In genomic region chr19:52962394-52963228, GRCh38 we compare ENCODE assay signal across 8 cellular contexts. TPM values are rescaled to one million over a fixed set of nuclear protein-coding genes. Genes with fewer than 3 reads are reported as not detected.
A peak's percentile ranks its signal among the peaks of the same experiment; 100 is the strongest.
DNase-seq lines count a peak whose midpoint lies in the region; ATAC-seq, FAIRE-seq and TF ChIP-seq lines count a peak whose summit lies in the region.

ZNF816 (minus strand) TSS chr19:52962881; CDS start chr19:52956089, 6,792 bp downstream.

- H3K9me3 ChIP-seq in SJCRH30 (replicated peaks) (0 out of 2 replicates have a peak, but pooled peaks cover 2% of the 10 kb centered on the region), gastroesophageal sphincter (peaks cover 0 to 31% (median 0%) of the 10 kb centered on the region in 3 donors), neutrophil (peaks cover 8% of the 10 kb centered on the region), subcutaneous abdominal adipose tissue (ENCODE audit: control insufficient read depth in 5 of 5, low read length in 5 of 5) (peaks cover 0 to 23% (median 4%) of the 10 kb centered on the region in 5 donors)

- peak; percentile 96 for DNase-seq in ELR (ENCODE audit: low read depth)
- DNase-seq in H54 (ENCODE audit: insufficient read length, low spot score): peak; percentile 98
- DNase-seq in M059J (ENCODE audit: low read depth): peak; percentile 95
- peak; percentile 97 for DNase-seq in SJCRH30
- DNase-seq in activated naive CD4-positive, alpha-beta T cell treated with Interleukin-2 at 50 U/mL for 16 hours: peak; percentile 100

- no peak for FAIRE-seq in H54 (lab: Jason Lieb, UNC)

- peak within 1 kb of the TSS; percentile 56 to 80 (median 73) for H3K9ac ChIP-seq in subcutaneous abdominal adipose tissue (ENCODE audit: low read length in 5 of 5)

- H3K27me3 ChIP-seq in SJCRH30: no peaks in the 10 kb centered on the region
- H3K27me3 ChIP-seq in gastroesophageal sphincter: no peaks in the 10 kb centered on the region
- H3K27me3 ChIP-seq in neutrophil: no peaks in the 10 kb centered on the region
- no peaks in the 10 kb centered on the region for H3K27me3 ChIP-seq in subcutaneous abdominal adipose tissue (ENCODE audit: control insufficient read depth in 5 of 5, insufficient read depth in 4 of 5, low read length in 5 of 5)

- peak within 1 kb of the TSS; percentile 76 for H3K4me3 ChIP-seq in SJCRH30
- H3K4me3 ChIP-seq in gastroesophageal sphincter: peak within 1 kb of the TSS; percentile 61 to 77
- peak within 1 kb of the TSS; percentile 75 to 85 for H3K4me3 ChIP-seq in neutrophil (ENCODE audit: low read depth in 1 of 2, low read length in 1 of 2)
- H3K4me3 ChIP-seq in subcutaneous abdominal adipose tissue (ENCODE audit: low read depth in 1 of 5, low read length in 5 of 5): peak within 1 kb of the TSS; percentile 84 to 93 (median 90)

- peak within 1 kb of the TSS; percentile 51 for H3K27ac ChIP-seq in SJCRH30
- peak within 1 kb of the TSS; percentile 77 to 91 (median 87) for H3K27ac ChIP-seq in gastroesophageal sphincter
- peak within 1 kb of the TSS; percentile 72 for H3K27ac ChIP-seq in neutrophil
- peak within 1 kb of the TSS; percentile 73 for H3K27ac ChIP-seq in subcutaneous abdominal adipose tissue (ENCODE audit: low read depth, low read length)

- TF ChIP-seq CTCF in gastroesophageal sphincter (IDR thresholded peaks at IDR 0.05) (no peak), neutrophil (IDR thresholded peaks at IDR 0.05) (no peak)

- no peaks in the 10 kb centered on the region for H3K4me1 ChIP-seq in SJCRH30
- peaks cover 3 to 26% (median 13%) of the 10 kb centered on the region in 3 donors for H3K4me1 ChIP-seq in gastroesophageal sphincter
- H3K4me1 ChIP-seq in neutrophil (ENCODE audit: control insufficient read depth in 1 of 2, insufficient read depth in 1 of 2, low read depth in 1 of 2, low read length in 1 of 2): peaks cover 15 to 17% of the 10 kb centered on the region in 2 experiments
- H3K4me1 ChIP-seq in subcutaneous abdominal adipose tissue (ENCODE audit: control insufficient read depth in 5 of 5, insufficient read depth in 5 of 5, low read length in 5 of 5): peaks cover 1 to 21% (median 19%) of the 10 kb centered on the region in 5 donors

- ATAC-seq in gastroesophageal sphincter: peak; percentile 99

- TF ChIP-seq POLR2A in H54 (IDR thresholded peaks at IDR 0.05; ENCODE audit: low read depth, low read length) (peak; percentile 88), gastroesophageal sphincter (IDR thresholded peaks at IDR 0.05) (peak in 1 of 2 donors; percentile 47)

- TF ChIP-seq EP300 in gastroesophageal sphincter (IDR thresholded peaks at IDR 0.05): no peak

- H3K36me3 ChIP-seq in SJCRH30 (no peaks in the 10 kb centered on the region), gastroesophageal sphincter (peaks cover 0 to 26% of the 10 kb centered on the region in 2 donors), neutrophil (no peaks in the 10 kb centered on the region), subcutaneous abdominal adipose tissue (ENCODE audit: control insufficient read depth in 5 of 5, insufficient read depth in 5 of 5, low read length in 5 of 5) (peaks cover 0 to 5% (median 4%) of the 10 kb centered on the region in 5 donors)

- 0% methylated on average over 4 to 20 of the region's 55 CpGs for WGBS in gastroesophageal sphincter (ENCODE audit: low coverage in 1 of 2), 2 donors

RNA-seq across cellular contexts. Expression of gene ZNF816, which starts in this region (rescaled TPM):
- total RNA-seq in M059J (2014; rRNA removed; shearing (Covaris generic)): 14.9 and 42.1 TPM in 2 replicates
- total RNA-seq in SJCRH30 (2014; rRNA removed; shearing (Covaris generic)): 10.4 and 12.3 TPM in 2 replicates
- 1 to 10 TPM; 5.3 to 7.8 (median 6.8) TPM for total RNA-seq in gastroesophageal sphincter

Comparison
In these comparisons a context has a peak if more than half of its experiments do, and no peak if none do; other contexts are left out.
1. Peak in every context shown above with its lines: DNase-seq, ATAC-seq, H3K4me3 ChIP-seq and H3K27ac ChIP-seq.